ENCODE assay signal across 17 cellular contexts in genomic region chr11:521179-521688, GRCh38. TPM values are rescaled to one million over a fixed set of nuclear protein-coding genes. Genes with fewer than 3 reads are reported as not detected.
A peak's percentile ranks its signal among the peaks of the same experiment; 100 is the strongest.
DNase-seq lines count a peak whose midpoint lies in the region; ATAC-seq, FAIRE-seq and TF ChIP-seq lines count a peak whose summit lies in the region.
"Had no signal": no experiment of that assay in that cellular context is flagged by ENCODE, and none has a peak within 500 bp of the region (broad histone marks: within the 10 kb centered on the region; RNA-seq: fewer than 3 reads in every experiment).

No MANE protein-coding gene starts in this region.

- no peak for TF ChIP-seq POLR2A in HepG2 (IDR thresholded peaks at IDR 0.05; ENCODE audit: insufficient read depth in 1 of 2, low read depth in 2 of 2, low read length in 2 of 2)
- TF ChIP-seq POLR2A in right lobe of liver (IDR thresholded peaks at IDR 0.05) = no peak

- in situ Hi-C loops in HepG2 (cut with HindIII; ENCODE audit: extremely low pct_ligation_motif_present, low pct_unique_long_range_greater_than_20kb) = no loop called here

- no peak for TF ChIP-seq EP300 in HepG2 (IDR thresholded peaks at IDR 0.05; ENCODE audit: low read depth in 2 of 2, low read length in 2 of 2)
- no peak for TF ChIP-seq EP300 in HepG2 (CRISPR knock-in tag; IDR thresholded peaks at IDR 0.05; ENCODE audit: borderline replicate concordance)

- H3K4me3 ChIP-seq in HepG2 (replicated peaks in 1 of 3; ENCODE audit: insufficient read depth in 1 of 3, low read depth in 2 of 3, low read length in 3 of 3) = no peak overlapping the region
- H3K4me3 ChIP-seq in right lobe of liver = no peak overlapping the region
- H3K4me3 ChIP-seq: A549 had no signal

- intact Hi-C loops in HepG2 (cut with micrococcal nuclease; ENCODE audit: unreplicated experiment) = no loop called here
- intact Hi-C loops in right lobe of liver (cut with DNase I) = loop anchor here in 1 of 2 donors (10.0 kb wide), 1 partner anchor 116 kb away; no protein-coding TSS in a partner anchor

- DNase-seq in HepG2 (ENCODE audit: low spot score) = no peak
- DNase-seq in right lobe of liver = no peak
- DNase-seq in RPMI7951 (ENCODE audit: low read depth) = peak; percentile 61
- DNase-seq in epidermal melanocyte (ENCODE audit: insufficient read length, low spot score) = peak; percentile 33
- DNase-seq in GF-D8 (lab: John Stamatoyannopoulos, UW) = no peak
- no peak for DNase-seq in A172 (ENCODE audit: low spot score)
- DNase-seq: BE2C; CD8-positive, alpha-beta T cell; COR-L47; DMS153; DMS79 treated with DMSO at 0.1 percent for 48 hours; EL; GDM1; GOT3 had no signal

- POLR2A ChIA-PET in HepG2 (lab: Yijun Ruan, JAX) = no interaction called here

- 51% methylated on average over 10 of the region's 10 CpGs for WGBS in HepG2 (ENCODE audit: low lambda C conversion rate)
- WGBS in right lobe of liver (ENCODE audit: insufficient coverage, low coverage, low lambda C conversion rate, missing lambda C conversion rate) = 89% methylated on average over 7 of the region's 10 CpGs

- H3K9me3 ChIP-seq in HepG2 (ENCODE audit: low read length) (no peaks in the 10 kb centered on the region), right lobe of liver (no peaks in the 10 kb centered on the region)
- H3K9me3 ChIP-seq: BE2C had no signal

- FAIRE-seq in HepG2 (lab: Jason Lieb, UNC) = no peak
- FAIRE-seq: A549, D721Med had no signal

- peak overlapping the region; percentile 58 for H3K4me2 ChIP-seq in HepG2 (ENCODE audit: low read depth, low read length)
- H3K4me2 ChIP-seq: A549 had no signal

- CTCF ChIA-PET in HepG2 (lab: Yijun Ruan, JAX; ENCODE audit: low intra/inter-chr PET ratio, low total read pairs) = no interaction called here

- H3K27me3 ChIP-seq in HepG2 (ENCODE audit: control insufficient read depth in 1 of 2, insufficient read depth in 2 of 2, low read length in 2 of 2) = 0 out of 5 replicates have a peak, but pooled peaks cover 0 to 1% of the 10 kb centered on the region in 2 experiments
- H3K27me3 ChIP-seq in right lobe of liver = no peaks in the 10 kb centered on the region
- H3K27me3 ChIP-seq: BE2C had no signal

- ATAC-seq in HepG2 = peak; percentile 13
- no peak for ATAC-seq in right lobe of liver
- ATAC-seq in GM19463 (IDR thresholded peaks at IDR 0.05; ENCODE audit: unreplicated experiment) = no peak
- ATAC-seq: A549; CD8-positive, alpha-beta T cell had no signal

- H3K4me1 ChIP-seq in HepG2 (ENCODE audit: insufficient read depth, low read length) = peaks cover 44% of the 10 kb centered on the region
- peaks cover 0 to 5% (median 0%) of the 10 kb centered on the region in 4 donors for H3K4me1 ChIP-seq in right lobe of liver
- H3K4me1 ChIP-seq: BE2C had no signal

- H3K9ac ChIP-seq in HepG2 (ENCODE audit: insufficient read depth, low read depth, low read length) = no peak overlapping the region

- no peak for TF ChIP-seq CTCF in HepG2 (CRISPR knock-in tag; IDR thresholded peaks at IDR 0.05)
- no peak for TF ChIP-seq CTCF in right lobe of liver (IDR thresholded peaks at IDR 0.05)

- H3K79me2 ChIP-seq in HepG2 (ENCODE audit: insufficient read depth, low read length) = no peaks in the 10 kb centered on the region

- no peak for TF ChIP-seq RAD21 in HepG2 (CRISPR knock-in tag; IDR thresholded peaks at IDR 0.05)

- no peak overlapping the region for H2AFZ ChIP-seq in HepG2 (ENCODE audit: low read length)

- H3K36me3 ChIP-seq in HepG2 (replicated peaks in 1 of 2; ENCODE audit: control insufficient read depth in 1 of 2, insufficient read depth in 2 of 2, low read length in 2 of 2) = no peaks in the 10 kb centered on the region
- no peaks in the 10 kb centered on the region for H3K36me3 ChIP-seq in right lobe of liver
- H3K36me3 ChIP-seq: BE2C had no signal

- no TSS peak for BruUV-seq in HepG2 (replicated peaks; lab: Mats Ljungman, UMichigan)

- H3K27ac ChIP-seq in HepG2 (ENCODE audit: extremely low read length, insufficient read depth, low read length) = no peak overlapping the region
- H3K27ac ChIP-seq in right lobe of liver = no peak overlapping the region
- H3K27ac ChIP-seq: A549 had no signal

- H4K20me1 ChIP-seq in HepG2 (ENCODE audit: insufficient read depth, low read length) = no peaks in the 10 kb centered on the region

RNA-seq across cellular contexts. Expression of gene HRAS, which starts 14.1 kb away (rescaled TPM):
- total RNA-seq in HepG2 (2016; rRNA removed; fragmentation: Illumina TruSeq; extraction: Trizol) = 47.5 and 50.0 TPM in 2 replicates
- total RNA-seq in HepG2 (2016; cell fraction: cytosol; rRNA removed; fragmentation: Illumina TruSeq; extraction: Trizol; ENCODE audit: low read depth) = 97.1 and 126 TPM in 2 replicates
- 35.7 and 53.4 TPM in 2 replicates for total RNA-seq in HepG2 (2016; cell fraction: insoluble cytoplasmic fraction; rRNA removed; fragmentation: Illumina TruSeq; extraction: Trizol)
- total RNA-seq in HepG2 (2016; cell fraction: membrane; rRNA removed; fragmentation: Illumina TruSeq; extraction: Trizol) = 106 and 128 TPM in 2 replicates
- 23.1 and 23.7 TPM in 2 replicates for total RNA-seq in HepG2 (2016; cell fraction: nucleus; rRNA removed; fragmentation: Illumina TruSeq; extraction: Trizol)
- 32.9 TPM in 2 replicates for polyA plus RNA-seq in HepG2 (2011; rRNA removed)
- 29.5 and 42.1 TPM in 2 replicates for polyA plus RNA-seq in HepG2 (2011; cell fraction: cytosol; rRNA removed)
- 62.4 and 65.1 TPM in 2 replicates for polyA plus RNA-seq in HepG2 (2011; cell fraction: nucleus; rRNA removed)
- 15.4 and 32.7 TPM in 2 replicates for polyA plus RNA-seq in HepG2 (2012)
- polyA plus RNA-seq in HepG2 (2016; cell fraction: cytosol; fragmentation: Illumina TruSeq; extraction: Trizol; ENCODE audit: low read depth) = 120 and 151 TPM in 2 replicates
- 33.8 and 38.7 TPM in 2 replicates for polyA plus RNA-seq in HepG2 (2016; cell fraction: insoluble cytoplasmic fraction; fragmentation: Illumina TruSeq; extraction: Trizol; ENCODE audit: low read depth)
- 96.2 and 121 TPM in 2 replicates for polyA plus RNA-seq in HepG2 (2016; cell fraction: membrane; fragmentation: Illumina TruSeq; extraction: Trizol; ENCODE audit: low read depth)
- 47.3 and 47.4 TPM in 2 replicates for polyA plus RNA-seq in HepG2 (2016; cell fraction: nucleus; fragmentation: Illumina TruSeq; extraction: Trizol; ENCODE audit: insufficient read depth, low read depth)
- polyA minus RNA-seq in HepG2 (2011; rRNA and poly(A)+ RNA removed; ENCODE audit: low replicate concordance) = 29.8 and 71.6 TPM in 2 replicates
- polyA minus RNA-seq in HepG2 (2011; cell fraction: cytosol; rRNA and poly(A)+ RNA removed) = 8.5 and 9.0 TPM in 2 replicates
- polyA minus RNA-seq in HepG2 (2011; cell fraction: nucleus; rRNA and poly(A)+ RNA removed) = 5.8 and 11.4 TPM in 2 replicates
- total RNA-seq in right lobe of liver = 10 to 100 TPM in 5 of 6 experiments, 1 to 10 TPM in 1; 7.6 to 20.9 (median 14.8) TPM
- total RNA-seq in RPMI7951 (2014; rRNA removed; shearing (Covaris generic)) = 65.8 and 81.1 TPM in 2 replicates
- total RNA-seq in A172 (2014; rRNA removed; shearing (Covaris generic)) = 74.6 and 99.9 TPM in 2 replicates

RNA-seq across cellular contexts. Expression of gene RNH1, which starts 14.2 kb away (rescaled TPM):
- total RNA-seq in HepG2 (2016; rRNA removed; fragmentation: Illumina TruSeq; extraction: Trizol) = 74.1 and 81.3 TPM in 2 replicates
- 28.3 and 31.4 TPM in 2 replicates for total RNA-seq in HepG2 (2016; cell fraction: cytosol; rRNA removed; fragmentation: Illumina TruSeq; extraction: Trizol; ENCODE audit: low read depth)
- 73.0 and 77.2 TPM in 2 replicates for total RNA-seq in HepG2 (2016; cell fraction: insoluble cytoplasmic fraction; rRNA removed; fragmentation: Illumina TruSeq; extraction: Trizol)
- 30.6 and 37.6 TPM in 2 replicates for total RNA-seq in HepG2 (2016; cell fraction: membrane; rRNA removed; fragmentation: Illumina TruSeq; extraction: Trizol)
- 39.1 and 43.2 TPM in 2 replicates for total RNA-seq in HepG2 (2016; cell fraction: nucleus; rRNA removed; fragmentation: Illumina TruSeq; extraction: Trizol)
- 36.0 and 51.4 TPM in 2 replicates for polyA plus RNA-seq in HepG2 (2011; rRNA removed)
- 30.1 and 56.0 TPM in 2 replicates for polyA plus RNA-seq in HepG2 (2011; cell fraction: cytosol; rRNA removed)
- polyA plus RNA-seq in HepG2 (2011; cell fraction: nucleus; rRNA removed) = 135 and 166 TPM in 2 replicates
- polyA plus RNA-seq in HepG2 (2012) = 42.4 and 61.5 TPM in 2 replicates
- 14.2 and 15.8 TPM in 2 replicates for polyA plus RNA-seq in HepG2 (2016; cell fraction: cytosol; fragmentation: Illumina TruSeq; extraction: Trizol; ENCODE audit: low read depth)
- polyA plus RNA-seq in HepG2 (2016; cell fraction: insoluble cytoplasmic fraction; fragmentation: Illumina TruSeq; extraction: Trizol; ENCODE audit: low read depth) = 62.8 and 84.3 TPM in 2 replicates
- polyA plus RNA-seq in HepG2 (2016; cell fraction: membrane; fragmentation: Illumina TruSeq; extraction: Trizol; ENCODE audit: low read depth) = 21.1 and 22.9 TPM in 2 replicates
- 61.8 and 67.0 TPM in 2 replicates for polyA plus RNA-seq in HepG2 (2016; cell fraction: nucleus; fragmentation: Illumina TruSeq; extraction: Trizol; ENCODE audit: insufficient read depth, low read depth)
- 72.2 and 124 TPM in 2 replicates for polyA minus RNA-seq in HepG2 (2011; rRNA and poly(A)+ RNA removed; ENCODE audit: low replicate concordance)
- polyA minus RNA-seq in HepG2 (2011; cell fraction: cytosol; rRNA and poly(A)+ RNA removed) = 42.7 and 46.3 TPM in 2 replicates
- polyA minus RNA-seq in HepG2 (2011; cell fraction: nucleus; rRNA and poly(A)+ RNA removed) = 49.1 and 49.3 TPM in 2 replicates
- total RNA-seq in right lobe of liver = 100 to 1,000 TPM in 2 of 6 experiments, 10 to 100 TPM in 4; 66.4 to 135 (median 76.2) TPM
- total RNA-seq in RPMI7951 (2014; rRNA removed; shearing (Covaris generic)) = 147 and 167 TPM in 2 replicates
- total RNA-seq in A172 (2014; rRNA removed; shearing (Covaris generic)) = 299 and 316 TPM in 2 replicates

RNA-seq across cellular contexts. Expression of gene LRRC56, which starts 16.1 kb away (rescaled TPM):
- total RNA-seq in HepG2 (2016; rRNA removed; fragmentation: Illumina TruSeq; extraction: Trizol) = 0.08 and 0.11 TPM in 2 replicates
- 0.10 TPM in 1 of 2 replicates, not detected in the other for total RNA-seq in HepG2 (2016; cell fraction: cytosol; rRNA removed; fragmentation: Illumina TruSeq; extraction: Trizol; ENCODE audit: low read depth)
- 0.09 TPM in 2 replicates for total RNA-seq in HepG2 (2016; cell fraction: insoluble cytoplasmic fraction; rRNA removed; fragmentation: Illumina TruSeq; extraction: Trizol)
- total RNA-seq in HepG2 (2016; cell fraction: membrane; rRNA removed; fragmentation: Illumina TruSeq; extraction: Trizol) = 0.06 and 0.07 TPM in 2 replicates
- total RNA-seq in HepG2 (2016; cell fraction: nucleus; rRNA removed; fragmentation: Illumina TruSeq; extraction: Trizol) = not detected in 2 replicates
- polyA plus RNA-seq in HepG2 (2011; rRNA removed) = 0.29 and 0.46 TPM in 2 replicates
- 0.21 and 0.22 TPM in 2 replicates for polyA plus RNA-seq in HepG2 (2011; cell fraction: cytosol; rRNA removed)
- polyA plus RNA-seq in HepG2 (2011; cell fraction: nucleus; rRNA removed) = 3.4 and 3.8 TPM in 2 replicates
- polyA plus RNA-seq in HepG2 (2012) = 0.34 and 0.59 TPM in 2 replicates
- 0.05 TPM in 1 of 2 replicates, not detected in the other for polyA plus RNA-seq in HepG2 (2016; cell fraction: cytosol; fragmentation: Illumina TruSeq; extraction: Trizol; ENCODE audit: low read depth)
- 0.19 TPM in 1 of 2 replicates, not detected in the other for polyA plus RNA-seq in HepG2 (2016; cell fraction: insoluble cytoplasmic fraction; fragmentation: Illumina TruSeq; extraction: Trizol; ENCODE audit: low read depth)
- polyA plus RNA-seq in HepG2 (2016; cell fraction: membrane; fragmentation: Illumina TruSeq; extraction: Trizol; ENCODE audit: low read depth) = 0.10 TPM in 1 of 2 replicates, not detected in the other
- polyA plus RNA-seq in HepG2 (2016; cell fraction: nucleus; fragmentation: Illumina TruSeq; extraction: Trizol; ENCODE audit: insufficient read depth, low read depth) = 0.37 and 0.44 TPM in 2 replicates
- polyA minus RNA-seq in HepG2 (2011; rRNA and poly(A)+ RNA removed; ENCODE audit: low replicate concordance) = 0.20 and 0.56 TPM in 2 replicates
- 0.30 TPM in 1 of 2 replicates, not detected in the other for polyA minus RNA-seq in HepG2 (2011; cell fraction: cytosol; rRNA and poly(A)+ RNA removed)
- polyA minus RNA-seq in HepG2 (2011; cell fraction: nucleus; rRNA and poly(A)+ RNA removed) = 0.37 and 0.64 TPM in 2 replicates
- 1 to 10 TPM in 1 of 6 experiments, under 1 TPM in 4, not detected in 1; 0.12 to 1.1 (median 0.71) TPM for total RNA-seq in right lobe of liver
- total RNA-seq in RPMI7951 (2014; rRNA removed; shearing (Covaris generic)) = 0.29 TPM in 1 of 2 replicates, not detected in the other
- total RNA-seq in A172 (2014; rRNA removed; shearing (Covaris generic)) = not detected in 2 replicates

RNA-seq across cellular contexts. Expression of gene LMNTD2, which starts 39.3 kb away (rescaled TPM):
- total RNA-seq in HepG2 (2016; rRNA removed; fragmentation: Illumina TruSeq; extraction: Trizol) (0.25 and 1.1 TPM in 2 replicates), right lobe of liver (10 to 100 TPM in 1 of 6 experiments, 1 to 10 TPM in 5; 4.7 to 14.7 (median 7.9) TPM)
- 0.40 and 0.44 TPM in 2 replicates for total RNA-seq in HepG2 (2016; cell fraction: cytosol; rRNA removed; fragmentation: Illumina TruSeq; extraction: Trizol; ENCODE audit: low read depth)
- total RNA-seq in HepG2 (2016; cell fraction: insoluble cytoplasmic fraction; rRNA removed; fragmentation: Illumina TruSeq; extraction: Trizol) = 0.45 and 1.1 TPM in 2 replicates
- 0.79 and 1.3 TPM in 2 replicates for total RNA-seq in HepG2 (2016; cell fraction: membrane; rRNA removed; fragmentation: Illumina TruSeq; extraction: Trizol)
- 1.3 and 1.7 TPM in 2 replicates for total RNA-seq in HepG2 (2016; cell fraction: nucleus; rRNA removed; fragmentation: Illumina TruSeq; extraction: Trizol)
- polyA plus RNA-seq in HepG2 (2011; rRNA removed) = 3.1 and 3.6 TPM in 2 replicates
- polyA plus RNA-seq in HepG2 (2011; cell fraction: cytosol; rRNA removed) = 1.1 and 2.2 TPM in 2 replicates
- polyA plus RNA-seq in HepG2 (2011; cell fraction: nucleus; rRNA removed) = 50.0 and 60.4 TPM in 2 replicates
- 1.3 and 1.4 TPM in 2 replicates for polyA plus RNA-seq in HepG2 (2012)
- polyA plus RNA-seq in HepG2 (2016; cell fraction: cytosol; fragmentation: Illumina TruSeq; extraction: Trizol; ENCODE audit: low read depth) = 0.53 and 0.78 TPM in 2 replicates
- 0.42 and 0.68 TPM in 2 replicates for polyA plus RNA-seq in HepG2 (2016; cell fraction: insoluble cytoplasmic fraction; fragmentation: Illumina TruSeq; extraction: Trizol; ENCODE audit: low read depth)
- 0.96 and 1.2 TPM in 2 replicates for polyA plus RNA-seq in HepG2 (2016; cell fraction: membrane; fragmentation: Illumina TruSeq; extraction: Trizol; ENCODE audit: low read depth)
- 3.7 and 5.0 TPM in 2 replicates for polyA plus RNA-seq in HepG2 (2016; cell fraction: nucleus; fragmentation: Illumina TruSeq; extraction: Trizol; ENCODE audit: insufficient read depth, low read depth)
- polyA minus RNA-seq in HepG2 (2011; rRNA and poly(A)+ RNA removed; ENCODE audit: low replicate concordance) = 0.51 and 0.96 TPM in 2 replicates
- 0.88 and 1.4 TPM in 2 replicates for polyA minus RNA-seq in HepG2 (2011; cell fraction: cytosol; rRNA and poly(A)+ RNA removed)
- polyA minus RNA-seq in HepG2 (2011; cell fraction: nucleus; rRNA and poly(A)+ RNA removed) = 2.6 and 3.1 TPM in 2 replicates
- 0.24 and 0.29 TPM in 2 replicates for total RNA-seq in RPMI7951 (2014; rRNA removed; shearing (Covaris generic))
- total RNA-seq in A172 (2014; rRNA removed; shearing (Covaris generic)) = 2.4 and 4.4 TPM in 2 replicates

RNA-seq across cellular contexts. Expression of gene RASSF7, which starts 39.5 kb away (rescaled TPM):
- total RNA-seq in HepG2 (2016; rRNA removed; fragmentation: Illumina TruSeq; extraction: Trizol) (13.1 and 20.2 TPM in 2 replicates), right lobe of liver (10 to 100 TPM; 20.5 to 61.1 (median 39.5) TPM)
- 5.4 and 5.7 TPM in 2 replicates for total RNA-seq in HepG2 (2016; cell fraction: cytosol; rRNA removed; fragmentation: Illumina TruSeq; extraction: Trizol; ENCODE audit: low read depth)
- total RNA-seq in HepG2 (2016; cell fraction: insoluble cytoplasmic fraction; rRNA removed; fragmentation: Illumina TruSeq; extraction: Trizol) = 13.3 and 19.7 TPM in 2 replicates
- total RNA-seq in HepG2 (2016; cell fraction: membrane; rRNA removed; fragmentation: Illumina TruSeq; extraction: Trizol) = 10.8 and 11.9 TPM in 2 replicates
- 16.7 and 17.2 TPM in 2 replicates for total RNA-seq in HepG2 (2016; cell fraction: nucleus; rRNA removed; fragmentation: Illumina TruSeq; extraction: Trizol)
- polyA plus RNA-seq in HepG2 (2011; rRNA removed) = 28.6 and 36.4 TPM in 2 replicates
- 22.3 and 49.0 TPM in 2 replicates for polyA plus RNA-seq in HepG2 (2011; cell fraction: cytosol; rRNA removed)
- polyA plus RNA-seq in HepG2 (2011; cell fraction: nucleus; rRNA removed) = 139 and 165 TPM in 2 replicates
- polyA plus RNA-seq in HepG2 (2012) = 8.9 and 12.6 TPM in 2 replicates
- 4.7 and 6.0 TPM in 2 replicates for polyA plus RNA-seq in HepG2 (2016; cell fraction: cytosol; fragmentation: Illumina TruSeq; extraction: Trizol; ENCODE audit: low read depth)
- 12.3 and 15.9 TPM in 2 replicates for polyA plus RNA-seq in HepG2 (2016; cell fraction: insoluble cytoplasmic fraction; fragmentation: Illumina TruSeq; extraction: Trizol; ENCODE audit: low read depth)
- polyA plus RNA-seq in HepG2 (2016; cell fraction: membrane; fragmentation: Illumina TruSeq; extraction: Trizol; ENCODE audit: low read depth) = 5.9 and 7.2 TPM in 2 replicates
- 32.6 and 40.7 TPM in 2 replicates for polyA plus RNA-seq in HepG2 (2016; cell fraction: nucleus; fragmentation: Illumina TruSeq; extraction: Trizol; ENCODE audit: insufficient read depth, low read depth)
- 6.7 and 39.4 TPM in 2 replicates for polyA minus RNA-seq in HepG2 (2011; rRNA and poly(A)+ RNA removed; ENCODE audit: low replicate concordance)
- polyA minus RNA-seq in HepG2 (2011; cell fraction: cytosol; rRNA and poly(A)+ RNA removed) = 10.4 and 10.9 TPM in 2 replicates
- 15.2 and 17.9 TPM in 2 replicates for polyA minus RNA-seq in HepG2 (2011; cell fraction: nucleus; rRNA and poly(A)+ RNA removed)
- total RNA-seq in RPMI7951 (2014; rRNA removed; shearing (Covaris generic)) = 7.4 and 16.4 TPM in 2 replicates
- total RNA-seq in A172 (2014; rRNA removed; shearing (Covaris generic)) = 24.9 and 43.9 TPM in 2 replicates

Comparison
In these comparisons a context has a peak if more than half of its experiments do, and no peak if none do; other contexts are left out.
1. DNase-seq: peak in RPMI7951 (single experiment) and epidermal melanocyte (single experiment); none in HepG2 (single experiment), right lobe of liver (0 of 3), GF-D8 (single experiment) and A172 (single experiment).